Comparison of ENCODE assay signal across 8 cellular contexts in the genomic region with DNA sequence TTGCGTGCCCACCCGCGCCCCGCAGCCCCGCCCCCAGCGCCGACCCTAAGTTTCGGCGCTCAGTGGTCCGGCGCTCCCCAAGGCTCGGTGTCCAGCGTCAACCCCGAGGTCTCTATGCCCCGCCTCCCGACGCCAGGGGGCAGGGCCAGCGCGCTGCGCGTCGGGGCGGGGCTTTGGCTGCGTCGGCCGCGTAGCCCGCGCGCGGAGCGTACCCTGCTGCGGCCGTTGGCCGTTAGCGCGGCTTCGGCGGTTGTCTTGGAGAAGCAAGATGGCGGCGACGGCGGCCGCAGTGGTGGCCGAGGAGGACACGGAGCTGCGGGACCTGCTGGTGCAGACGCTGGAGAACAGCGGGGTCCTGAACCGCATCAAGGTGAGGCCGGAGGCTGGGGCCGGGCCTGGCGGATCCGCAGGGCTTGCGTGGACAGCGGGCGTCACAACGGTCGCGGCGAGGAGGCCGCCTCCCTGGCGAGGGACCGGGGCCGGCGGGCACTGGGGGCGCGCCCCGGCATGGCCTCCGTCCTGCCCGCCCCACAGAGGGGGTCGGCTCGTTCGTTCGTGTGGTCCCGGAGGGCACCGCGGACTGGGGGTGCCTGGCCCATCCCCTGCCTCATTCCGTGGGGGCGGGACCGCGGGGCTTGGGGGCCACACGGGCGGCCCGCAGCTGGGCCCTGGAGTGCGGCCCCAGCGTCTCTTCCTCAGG. TPM values are rescaled to one million over a fixed set of nuclear protein-coding genes. Genes with fewer than 3 reads are reported as not detected.
A peak's percentile ranks its signal among the peaks of the same experiment; 100 is the strongest.
DNase-seq lines count a peak whose midpoint lies in the region; ATAC-seq, FAIRE-seq and TF ChIP-seq lines count a peak whose summit lies in the region.

A gene with protein sequence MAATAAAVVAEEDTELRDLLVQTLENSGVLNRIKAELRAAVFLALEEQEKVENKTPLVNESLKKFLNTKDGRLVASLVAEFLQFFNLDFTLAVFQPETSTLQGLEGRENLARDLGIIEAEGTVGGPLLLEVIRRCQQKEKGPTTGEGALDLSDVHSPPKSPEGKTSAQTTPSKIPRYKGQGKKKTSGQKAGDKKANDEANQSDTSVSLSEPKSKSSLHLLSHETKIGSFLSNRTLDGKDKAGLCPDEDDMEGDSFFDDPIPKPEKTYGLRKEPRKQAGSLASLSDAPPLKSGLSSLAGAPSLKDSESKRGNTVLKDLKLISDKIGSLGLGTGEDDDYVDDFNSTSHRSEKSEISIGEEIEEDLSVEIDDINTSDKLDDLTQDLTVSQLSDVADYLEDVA (plus strand): TSS at position 253 of the 700 bp plus-strand sequence. CDS start 16 bp downstream, at position 269.

- H3K4me3 ChIP-seq in astrocyte (ENCODE audit: insufficient read depth, low read depth, low read length), result peak within 1 kb of the TSS; percentile 85
- peak within 1 kb of the TSS; percentile 89 for H3K4me3 ChIP-seq in rectal smooth muscle tissue (ENCODE audit: low read length)
- H3K4me3 ChIP-seq in aorta (ENCODE audit: low read length in 2 of 2), result peak within 1 kb of the TSS; percentile 89 to 95

- ATAC-seq in GM18499 (IDR thresholded peaks at IDR 0.05; ENCODE audit: insufficient read depth, unreplicated experiment) (peak; percentile 69), HG02943 (IDR thresholded peaks at IDR 0.05; ENCODE audit: low read depth, unreplicated experiment) (peak; percentile 90), aorta (ENCODE audit: low FRiP score) (peak; percentile 100)

- no peaks in the 10 kb centered on the region for H3K9me3 Mint-ChIP-seq in T-helper 2 cell treated with Interferon-gamma antibody and Interleukin-4, amounts not matched to agents 5 μg/mL and 100 μg/mL, for 36 hours
- no peaks in the 10 kb centered on the region for H3K9me3 Mint-ChIP-seq in astrocyte (ENCODE audit: unreplicated experiment)

- peak within 1 kb of the TSS; percentile 95 for H3K4me2 ChIP-seq in astrocyte (ENCODE audit: low read length)

- peak; percentile 75 for DNase-seq in NCI-H187 treated with DMSO at 0.1 percent for 48 hours (lab: John Stamatoyannopoulos, UW)
- peak; percentile 10 for DNase-seq in T-helper 2 cell treated with Interferon-gamma antibody and Interleukin-4, amounts not matched to agents 5 μg/mL and 100 μg/mL, for 36 hours (ENCODE audit: low spot score)
- peak; percentile 82 for DNase-seq in astrocyte (ENCODE audit: low read depth)
- peak; percentile 94 for DNase-seq in hepatic stellate cell (ENCODE audit: low spot score)
- DNase-seq in aorta, result peak; percentile 97

- H3K4me1 ChIP-seq in astrocyte (ENCODE audit: insufficient read depth, low read length) (no peaks in the 10 kb centered on the region), rectal smooth muscle tissue (ENCODE audit: control insufficient read depth, insufficient read depth, low read length) (peaks cover 2% of the 10 kb centered on the region), aorta (ENCODE audit: control insufficient read depth in 1 of 2, insufficient read depth in 2 of 2, low read length in 2 of 2) (no peaks in the 10 kb centered on the region)

- H3K27me3 ChIP-seq in astrocyte (ENCODE audit: insufficient read depth, low read length) (no peaks in the 10 kb centered on the region), rectal smooth muscle tissue (ENCODE audit: control insufficient read depth, insufficient read depth, low read length) (no peaks in the 10 kb centered on the region), aorta (ENCODE audit: control insufficient read depth in 1 of 2, insufficient read depth in 2 of 2, low read length in 1 of 2) (no peaks in the 10 kb centered on the region)

- no peak for TF ChIP-seq CTCF in astrocyte (IDR thresholded peaks at IDR 0.05; ENCODE audit: insufficient read depth, low read depth, low read length)

- intact Hi-C loops in aorta (cut with DNase I), result loop anchor here (2.0 to 10.0 kb wide), 3 partner anchors 42 to 532 kb away; a partner anchor contains a TSS

- H3K36me3 ChIP-seq in astrocyte (ENCODE audit: insufficient read depth, low read length) (no peaks in the 10 kb centered on the region), rectal smooth muscle tissue (ENCODE audit: control insufficient read depth, insufficient read depth, low read length) (no peaks in the 10 kb centered on the region), aorta (ENCODE audit: control insufficient read depth in 1 of 2, insufficient read depth in 2 of 2, low read length in 1 of 2) (no peaks in the 10 kb centered on the region)

- no peaks in the 10 kb centered on the region for H3K9me3 ChIP-seq in astrocyte (ENCODE audit: insufficient read depth, low read depth, low read length)
- H3K9me3 ChIP-seq in aorta (ENCODE audit: control insufficient read depth, low read length), result no peaks in the 10 kb centered on the region

- H4K20me1 ChIP-seq in astrocyte (ENCODE audit: insufficient read depth, low read length), result peaks cover 16% of the 10 kb centered on the region

- WGBS in aorta, 2 donors, result 0 to 1% methylated on average over 43 to 87 of the region's 87 CpGs

- peak within 1 kb of the TSS; percentile 69 for H3K27ac ChIP-seq in astrocyte (ENCODE audit: low read depth, low read length)
- peak within 1 kb of the TSS; percentile 41 for H3K27ac ChIP-seq in rectal smooth muscle tissue (ENCODE audit: low read depth, low read length)
- H3K27ac ChIP-seq in aorta (ENCODE audit: low read depth in 1 of 2, low read length in 2 of 2), result peak within 1 kb of the TSS in 1 of 2 donors; percentile 10

- H3K4me3 Mint-ChIP-seq in T-helper 2 cell treated with Interferon-gamma antibody and Interleukin-4, amounts not matched to agents 5 μg/mL and 100 μg/mL, for 36 hours, result peak within 1 kb of the TSS; percentile 91
- peak within 1 kb of the TSS; percentile 92 for H3K4me3 Mint-ChIP-seq in astrocyte (ENCODE audit: unreplicated experiment)

- peak within 1 kb of the TSS; percentile 99 for H2AFZ ChIP-seq in astrocyte (ENCODE audit: low read depth, low read length)

- peak within 1 kb of the TSS; percentile 88 for H3K27ac Mint-ChIP-seq in T-helper 2 cell treated with Interferon-gamma antibody and Interleukin-4, amounts not matched to agents 5 μg/mL and 100 μg/mL, for 36 hours
- H3K27ac Mint-ChIP-seq in astrocyte (ENCODE audit: unreplicated experiment), result no peak within 1 kb of the TSS

- H3K9ac ChIP-seq in astrocyte (ENCODE audit: low read length), result peak within 1 kb of the TSS; percentile 87
- peak within 1 kb of the TSS; percentile 58 for H3K9ac ChIP-seq in rectal smooth muscle tissue (ENCODE audit: low read length)

- no peaks in the 10 kb centered on the region for H3K27me3 Mint-ChIP-seq in T-helper 2 cell treated with Interferon-gamma antibody and Interleukin-4, amounts not matched to agents 5 μg/mL and 100 μg/mL, for 36 hours (ENCODE audit: low read depth)
- H3K27me3 Mint-ChIP-seq in astrocyte (ENCODE audit: low read depth, unreplicated experiment), result no peaks in the 10 kb centered on the region

- FAIRE-seq in astrocyte (lab: Jason Lieb, UNC), result no peak

- peaks cover 33% of the 10 kb centered on the region for H3K36me3 Mint-ChIP-seq in T-helper 2 cell treated with Interferon-gamma antibody and Interleukin-4, amounts not matched to agents 5 μg/mL and 100 μg/mL, for 36 hours (ENCODE audit: low read depth)
- no peaks in the 10 kb centered on the region for H3K36me3 Mint-ChIP-seq in astrocyte (ENCODE audit: low read depth, unreplicated experiment)

- H3K4me1 Mint-ChIP-seq in T-helper 2 cell treated with Interferon-gamma antibody and Interleukin-4, amounts not matched to agents 5 μg/mL and 100 μg/mL, for 36 hours (ENCODE audit: low read depth), result peaks cover 41% of the 10 kb centered on the region
- H3K4me1 Mint-ChIP-seq in astrocyte (ENCODE audit: low read depth, unreplicated experiment), result peaks cover 12% of the 10 kb centered on the region

- peaks cover 73% of the 10 kb centered on the region for H3K79me2 ChIP-seq in astrocyte (ENCODE audit: insufficient read depth, low read length)

RNA-seq across cellular contexts. Expression of the gene that starts here (rescaled TPM):
- total RNA-seq in astrocyte (15.6 and 16.0 TPM in 2 replicates), aorta (10 to 100 TPM in 1 of 2 donors, 1 to 10 TPM in 1; 8.4 to 13.6 TPM)
- polyA plus RNA-seq in aorta, result 1 to 10 TPM; 7.8 to 9.4 TPM

Comparison
In these comparisons a context has a peak if more than half of its experiments do, and no peak if none do; other contexts are left out.
1. DNase-seq: peak in every context shown above with its lines; median percentile 97 in aorta; 94 in hepatic stellate cell; 82 in astrocyte; 75 in NCI-H187 treated with DMSO at 0.1 percent for 48 hours; 10 in T-helper 2 cell treated with Interferon-gamma antibody and Interleukin-4, amounts not matched to agents 5 μg/mL and 100 μg/mL, for 36 hours.